ENCODE assay signal across 29 cellular contexts in genomic region chr12:91732086-91732485, GRCh38.
DNase-seq lines count a peak whose midpoint lies in the region; TF ChIP-seq lines count a peak whose summit lies in the region.
"Had no signal": no experiment of that assay in that cellular context is flagged by ENCODE, and none has a peak within 500 bp of the region (broad histone marks: within the 10 kb centered on the region; RNA-seq: fewer than 3 reads in every experiment).

No MANE protein-coding gene starts in this region.

- H3K27me3 ChIP-seq in GM23248 (replicated peaks; ENCODE audit: insufficient read depth) (no peaks in the 10 kb centered on the region), fibroblast of lung (ENCODE audit: control insufficient read depth, insufficient read depth, low read length) (no peaks in the 10 kb centered on the region)
- H3K27me3 ChIP-seq: adrenal gland, gastrocnemius medialis, pancreas, sigmoid colon, thyroid gland had no signal

- H3K9me2 ChIP-seq in GM23248 (ENCODE audit: insufficient read depth): no peaks in the 10 kb centered on the region

- DNase-seq in GM23248 (peak; percentile 49), amniotic epithelial cell (ENCODE audit: low read depth) (peak; percentile 88), fibroblast of lung (ENCODE audit: low read depth in 2 of 2) (peak; percentile 68 to 84), non-pigmented ciliary epithelial cell (ENCODE audit: low read depth) (peak; percentile 9), NCI-H774 (lab: John Stamatoyannopoulos, UW) (no peak), lower leg skin (ENCODE audit: low spot score in 2 of 2) (no peak), RPMI8226 (no peak)
- DNase-seq in activated CD4-positive, CD25-positive, alpha-beta regulatory T cell (lab: John Stamatoyannopoulos, UW): no peak
- DNase-seq: activated CD4-positive, CD25-positive, alpha-beta regulatory T cell treated with anti-CD3 and anti-CD28 coated beads, Interleukin-2, amount 50 U/mL, for 72 hours; activated CD8-positive, alpha-beta T cell treated with anti-CD3 and anti-CD28 coated beads for 36 hours; activated naive CD4-positive, alpha-beta T cell; activated T-cell treated with anti-CD3 and anti-CD28 coated beads for 4 hours; adrenal gland; CD4-positive, CD25-positive, alpha-beta regulatory T cell; central memory CD4-positive, alpha-beta T cell; gastrocnemius medialis; hippocampal formation; immature natural killer cell; MM.1S; mucosa of descending colon; NCI-H1417; NCI-H2081 treated with DMSO at 0.1 percent for 48 hours; NCI-H446 treated with DMSO at 0.1 percent for 48 hours; nephron progenitor cell; pancreas; SHP77 treated with DMSO at 0.1 percent for 48 hours; sigmoid colon; SW 1271; thyroid gland had no signal

- H3K9ac ChIP-seq in GM23248: no peak overlapping the region
- H3K9ac ChIP-seq in fibroblast of lung (ENCODE audit: insufficient read depth, low read length): no peak overlapping the region

- H3K4me2 ChIP-seq in GM23248 (ENCODE audit: unreplicated experiment) (no peak overlapping the region), fibroblast of lung (ENCODE audit: extremely low read depth, insufficient read depth, low read length) (no peak overlapping the region)

- H3K79me2 ChIP-seq in GM23248 (ENCODE audit: insufficient read depth) (no peaks in the 10 kb centered on the region), fibroblast of lung (ENCODE audit: control insufficient read depth, insufficient read depth, low read length) (no peaks in the 10 kb centered on the region)

- 43 to 62% methylated on average over 1 of the region's 1 CpG for WGBS in GM23248 (ENCODE audit: low coverage in 1 of 2, low lambda C conversion rate in 2 of 2, missing lambda C conversion rate in 2 of 2), 2 experiments
- 78 to 96% methylated on average over 1 of the region's 1 CpG for WGBS in lower leg skin, 2 donors

- H3K4me1 ChIP-seq in GM23248 (ENCODE audit: insufficient read depth) (no peaks in the 10 kb centered on the region), fibroblast of lung (ENCODE audit: control insufficient read depth, extremely low read depth, insufficient read depth, low read length) (no peaks in the 10 kb centered on the region)
- H3K4me1 ChIP-seq: adrenal gland, gastrocnemius medialis, pancreas, sigmoid colon, thyroid gland had no signal

- H3F3A ChIP-seq in GM23248 (ENCODE audit: insufficient read depth): peaks cover 11% of the 10 kb centered on the region; the same call in 1 of the 2 replicates

- H2AFZ ChIP-seq in GM23248 (no peak overlapping the region), fibroblast of lung (ENCODE audit: low read length) (no peak overlapping the region)

- no peak overlapping the region for H3K4me3 ChIP-seq in GM23248
- H3K4me3 ChIP-seq in fibroblast of lung (replicated peaks in 1 of 4; ENCODE audit: control extremely low read depth in 1 of 4, insufficient read depth in 1 of 4, low read depth in 3 of 4, low read length in 4 of 4): no peak overlapping the region
- H3K4me3 ChIP-seq in lower leg skin (ENCODE audit: low read depth, poor library complexity, severe bottlenecking): no peak overlapping the region
- H3K4me3 ChIP-seq: adrenal gland, gastrocnemius medialis, mucosa of descending colon, pancreas, sigmoid colon, thyroid gland had no signal

- H3K27ac ChIP-seq in GM23248 (no peak overlapping the region), fibroblast of lung (ENCODE audit: insufficient read depth, low read length) (no peak overlapping the region)
- H3K27ac ChIP-seq: adrenal gland, gastrocnemius medialis, pancreas, sigmoid colon, thyroid gland had no signal

- no peak for TF ChIP-seq POLR2A in lower leg skin (IDR thresholded peaks at IDR 0.05)

- intact Hi-C loops in lower leg skin (cut with DNase I; ENCODE audit: low total_unique reads): no loop called here

- no peaks in the 10 kb centered on the region for H3K9me3 ChIP-seq in GM23248 (ENCODE audit: low read depth)
- H3K9me3 ChIP-seq in fibroblast of lung (ENCODE audit: control insufficient read depth, insufficient read depth, low read depth, low read length): no peaks in the 10 kb centered on the region
- H3K9me3 ChIP-seq: adrenal gland, gastrocnemius medialis, mucosa of descending colon, pancreas, sigmoid colon, thyroid gland had no signal

- H4K20me1 ChIP-seq in GM23248 (ENCODE audit: insufficient read depth): no peaks in the 10 kb centered on the region
- no peaks in the 10 kb centered on the region for H4K20me1 ChIP-seq in fibroblast of lung (ENCODE audit: control insufficient read depth, extremely low read depth, insufficient read depth, low read length)

- in situ Hi-C loops in GM23248 (cut with MboI): no loop called here

- H3K36me3 ChIP-seq in GM23248 (ENCODE audit: low read depth) (no peaks in the 10 kb centered on the region), fibroblast of lung (ENCODE audit: control insufficient read depth, insufficient read depth, low read length) (no peaks in the 10 kb centered on the region)
- H3K36me3 ChIP-seq: adrenal gland, gastrocnemius medialis, pancreas, sigmoid colon, thyroid gland had no signal

- peak in 1 of 2 donors; percentile 4 for TF ChIP-seq CTCF in fibroblast of lung (conservative IDR thresholded peaks at IDR 0.05 in 1 of 2, IDR thresholded peaks at IDR 0.05 in 1 of 2; ENCODE audit: low read depth in 1 of 2, low read length in 2 of 2)
- TF ChIP-seq CTCF in lower leg skin (IDR thresholded peaks at IDR 0.05): no peak

Comparison
In these comparisons a context has a peak if more than half of its experiments do, and no peak if none do; other contexts are left out.
1. DNase-seq: peak in GM23248 (single experiment), amniotic epithelial cell (single experiment), fibroblast of lung (2 of 2) and non-pigmented ciliary epithelial cell (single experiment); none in NCI-H774 (single experiment), activated CD4-positive, CD25-positive, alpha-beta regulatory T cell (0 of 4), lower leg skin (0 of 2) and RPMI8226 (single experiment).